In the genomic region with DNA sequence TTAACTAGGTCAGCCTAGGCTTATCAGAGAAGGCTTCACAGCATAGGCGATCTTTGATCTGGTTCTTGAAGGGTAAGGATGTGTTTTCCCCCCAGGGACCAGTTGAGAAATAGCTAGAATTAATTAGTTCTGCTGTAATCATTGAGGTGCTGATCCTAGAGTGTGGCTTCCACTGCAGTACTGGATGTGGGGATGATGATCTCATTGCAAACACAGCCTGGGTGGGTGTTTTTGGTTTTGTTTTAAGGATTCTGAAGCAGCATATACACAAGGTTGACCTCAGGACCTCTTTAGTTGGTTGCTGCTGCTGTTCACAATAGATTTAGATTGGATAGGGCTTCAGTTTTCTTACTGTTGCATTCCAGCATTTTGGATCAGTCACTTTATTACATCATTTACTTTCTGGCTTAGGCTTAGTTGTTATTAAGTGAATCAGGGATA, we compare ENCODE assay signal across 16 cellular contexts.
DNase-seq lines count a peak whose midpoint lies in the region; ATAC-seq and TF ChIP-seq lines count a peak whose summit lies in the region.
"Had no signal": no experiment of that assay in that cellular context is flagged by ENCODE, and none has a peak within 500 bp of the region (broad histone marks: within the 10 kb centered on the region; RNA-seq: fewer than 3 reads in every experiment).

No MANE protein-coding gene starts in this region.

- H3K9me3 ChIP-seq in left ventricle myocardium inferior (replicated peaks) (no peaks in the 10 kb centered on the region), OCI-LY1 (ENCODE audit: low read length) (no peaks in the 10 kb centered on the region), left lung (no peaks in the 10 kb centered on the region), thyroid gland (no peaks in the 10 kb centered on the region)
- H3K9me3 ChIP-seq: adrenal gland, vagina had no signal

- H3K4me2 ChIP-seq in OCI-LY1 (ENCODE audit: low read length) = peak overlapping the region; percentile 27

- H3K36me3 ChIP-seq in left ventricle myocardium inferior = no peaks in the 10 kb centered on the region
- H3K36me3 ChIP-seq in OCI-LY1 (ENCODE audit: insufficient read depth, low read length) = no peaks in the 10 kb centered on the region
- no peaks in the 10 kb centered on the region for H3K36me3 ChIP-seq in left lung
- no peaks in the 10 kb centered on the region for H3K36me3 ChIP-seq in thyroid gland
- H3K36me3 ChIP-seq: adrenal gland, vagina had no signal

- H3K9ac ChIP-seq in OCI-LY1 (ENCODE audit: low read length) = no peak overlapping the region; the same call in 1 of the 2 replicates

- no peaks in the 10 kb centered on the region for H3K9me2 ChIP-seq in OCI-LY1 (ENCODE audit: low read depth, low read length)

- H3K27me3 ChIP-seq in left ventricle myocardium inferior (ENCODE audit: low read depth) (no peaks in the 10 kb centered on the region), OCI-LY1 (ENCODE audit: insufficient read depth, low read length) (no peaks in the 10 kb centered on the region), left lung (no peaks in the 10 kb centered on the region), thyroid gland (no peaks in the 10 kb centered on the region)
- H3K27me3 ChIP-seq: adrenal gland, vagina had no signal

- TF ChIP-seq POLR2A in thyroid gland (IDR thresholded peaks at IDR 0.05) = no peak

- H3F3A ChIP-seq in OCI-LY1 (ENCODE audit: insufficient read depth, low read length) = no peaks in the 10 kb centered on the region

- peaks cover 96% of the 10 kb centered on the region for H3K79me2 ChIP-seq in OCI-LY1 (ENCODE audit: insufficient read depth, low read length)

- 67 to 79% methylated on average over 1 of the region's 1 CpG for WGBS in thyroid gland, 2 donors

- ATAC-seq in left ventricle myocardium superior = peak; percentile 44
- no peak for ATAC-seq in left lung
- ATAC-seq: activated CD8-positive, alpha-beta T cell treated with anti-CD3 and anti-CD28 coated beads for 36 hours; HepG2; stimulated activated naive CD8-positive, alpha-beta T cell treated with anti-CD3 and anti-CD28 coated beads, Interleukin-15, amount 100 ng/mL, for 72 hours; WTC11 had no signal

- no peaks in the 10 kb centered on the region for H4K20me1 ChIP-seq in OCI-LY1 (ENCODE audit: insufficient read depth, low read length)

- no peak overlapping the region for H2AFZ ChIP-seq in OCI-LY1 (ENCODE audit: low read length)

- H3K27ac ChIP-seq in left ventricle myocardium inferior (replicated peaks) (no peak overlapping the region), OCI-LY1 (ENCODE audit: low read depth, low read length, poor library complexity, severe bottlenecking) (peak overlapping the region; percentile 41), left lung (no peak overlapping the region), thyroid gland (no peak overlapping the region)
- H3K27ac ChIP-seq: adrenal gland, vagina had no signal

- H3K4me1 ChIP-seq in left ventricle myocardium inferior (peaks cover 30% of the 10 kb centered on the region), OCI-LY1 (ENCODE audit: insufficient read depth, low read length, severe bottlenecking) (peaks cover 78% of the 10 kb centered on the region), left lung (no peaks in the 10 kb centered on the region), thyroid gland (no peaks in the 10 kb centered on the region)
- H3K4me1 ChIP-seq: vagina had no signal

- no peak for TF ChIP-seq CTCF in left ventricle myocardium inferior (IDR thresholded peaks at IDR 0.05; ENCODE audit: borderline replicate concordance)
- TF ChIP-seq CTCF in OCI-LY1 (IDR thresholded peaks at IDR 0.05; ENCODE audit: low read length) = no peak
- no peak for TF ChIP-seq CTCF in left lung (IDR thresholded peaks at IDR 0.05)
- TF ChIP-seq CTCF in thyroid gland (IDR thresholded peaks at IDR 0.05) = no peak

- intact Hi-C loops in left ventricle myocardium superior (cut with micrococcal nuclease) = no loop called here
- intact Hi-C loops in left ventricle myocardium inferior (cut with micrococcal nuclease) = no loop called here
- intact Hi-C loops in left lung (cut with DNase I) = no loop called here
- intact Hi-C loops in thyroid gland (cut with DNase I) = no loop called here

- H3K4me3 ChIP-seq in left ventricle myocardium inferior (no peak overlapping the region), OCI-LY1 (ENCODE audit: low read depth, low read length, poor library complexity, severe bottlenecking) (no peak overlapping the region), left lung (no peak overlapping the region), thyroid gland (replicated peaks in 1 of 3) (no peak overlapping the region)
- H3K4me3 ChIP-seq: adrenal gland, vagina had no signal

- DNase-seq in left ventricle myocardium superior (no peak), left ventricle myocardium inferior (no peak), fibroblast of peridontal ligament (ENCODE audit: extremely low read depth) (peak; percentile 51), left lung (no peak), thyroid gland (no peak), GOT3 (lab: John Stamatoyannopoulos, UW) (no peak), DMS153 treated with DMSO at 0.1 percent for 48 hours (lab: John Stamatoyannopoulos, UW; ENCODE audit: unreplicated experiment) (no peak)
- DNase-seq: activated CD8-positive, alpha-beta T cell treated with anti-CD3 and anti-CD28 coated beads for 36 hours; adrenal gland; COR-L47; MV-4-11; stimulated activated naive CD8-positive, alpha-beta T cell treated with anti-CD3 and anti-CD28 coated beads, Interleukin-15, amount 100 ng/mL, for 72 hours had no signal
